18 cellular contexts compared by ENCODE assay signal in genomic region chr10:120204877-120205276, GRCh38.
"Had no signal": no experiment of that assay in that cellular context is flagged by ENCODE, and none has a peak within 500 bp of the region (broad histone marks: within the 10 kb centered on the region; RNA-seq: fewer than 3 reads in every experiment).

No MANE protein-coding gene starts in this region.

- H3K27me3 ChIP-seq: MG63 had no signal

- H3K27ac ChIP-seq: RWPE1 had no signal

- H3K4me3 ChIP-seq: MG63 had no signal

- H3K4me2 ChIP-seq: SK-N-SH had no signal

- H3K9me3 ChIP-seq: MG63, SK-N-SH had no signal

- DNase-seq: KBM-7, MG63, NCI-H1092, NCI-H1105 treated with DMSO at 0.1 percent for 48 hours, NCI-H1417 treated with DMSO at 0.1 percent for 48 hours, NCI-H187, NCI-H2029, NCI-H2081 treated with DMSO at 0.1 percent for 48 hours, NCI-H2171, NCI-H226, NCI-H446, NCI-H510A, NCI-H524 treated with DMSO at 0.1 percent for 48 hours, NCI-H774, SHP77, SK-N-SH, SW 1271 had no signal

- H3K9ac ChIP-seq: SK-N-SH had no signal

- H3K36me3 ChIP-seq: MG63 had no signal
